Comparison of ENCODE assay signal across 1 cellular context in the genomic region with DNA sequence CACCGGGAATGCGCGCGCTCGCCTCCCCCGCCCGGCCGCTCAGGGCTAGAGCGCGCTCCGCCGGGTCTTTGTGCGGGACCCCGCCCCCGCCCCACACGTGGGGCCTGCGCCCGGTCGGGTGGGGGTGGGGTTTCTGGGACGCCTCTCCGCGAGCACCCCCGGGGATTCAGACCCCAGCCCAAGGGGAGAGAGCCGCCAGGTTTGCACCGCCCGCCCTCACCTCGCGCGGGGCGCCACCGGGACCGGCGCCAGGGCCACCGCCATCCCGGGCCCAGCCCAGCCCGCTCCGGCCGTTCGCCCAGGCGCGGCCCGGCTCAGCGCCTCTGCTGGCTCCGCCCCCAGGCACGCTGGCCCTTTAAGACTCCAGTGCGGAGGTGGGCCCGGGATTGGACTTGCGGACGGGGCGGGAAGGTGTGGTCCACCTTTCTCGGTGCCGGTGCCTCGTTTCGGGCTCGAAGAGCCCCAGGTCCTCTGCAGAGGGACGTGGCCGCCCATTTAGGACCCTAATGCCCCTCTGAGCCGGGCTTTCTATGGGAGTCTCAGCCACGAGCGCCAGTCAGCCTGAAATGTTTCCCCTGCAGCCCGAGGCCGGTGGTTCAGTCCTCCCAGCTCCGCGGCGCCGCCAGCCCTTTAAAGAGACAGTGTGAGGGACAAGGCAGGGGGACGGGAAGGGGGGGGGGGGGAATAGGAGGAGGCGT.
TF ChIP-seq lines count a peak whose summit lies in the region.

No MANE protein-coding gene starts in this region.

TF ChIP-seq in K562, 482 proteins besides CTCF, POLR2A, EP300 and RAD21 (continued from another document and continues in another):
- TF ChIP-seq, protein P1, sequence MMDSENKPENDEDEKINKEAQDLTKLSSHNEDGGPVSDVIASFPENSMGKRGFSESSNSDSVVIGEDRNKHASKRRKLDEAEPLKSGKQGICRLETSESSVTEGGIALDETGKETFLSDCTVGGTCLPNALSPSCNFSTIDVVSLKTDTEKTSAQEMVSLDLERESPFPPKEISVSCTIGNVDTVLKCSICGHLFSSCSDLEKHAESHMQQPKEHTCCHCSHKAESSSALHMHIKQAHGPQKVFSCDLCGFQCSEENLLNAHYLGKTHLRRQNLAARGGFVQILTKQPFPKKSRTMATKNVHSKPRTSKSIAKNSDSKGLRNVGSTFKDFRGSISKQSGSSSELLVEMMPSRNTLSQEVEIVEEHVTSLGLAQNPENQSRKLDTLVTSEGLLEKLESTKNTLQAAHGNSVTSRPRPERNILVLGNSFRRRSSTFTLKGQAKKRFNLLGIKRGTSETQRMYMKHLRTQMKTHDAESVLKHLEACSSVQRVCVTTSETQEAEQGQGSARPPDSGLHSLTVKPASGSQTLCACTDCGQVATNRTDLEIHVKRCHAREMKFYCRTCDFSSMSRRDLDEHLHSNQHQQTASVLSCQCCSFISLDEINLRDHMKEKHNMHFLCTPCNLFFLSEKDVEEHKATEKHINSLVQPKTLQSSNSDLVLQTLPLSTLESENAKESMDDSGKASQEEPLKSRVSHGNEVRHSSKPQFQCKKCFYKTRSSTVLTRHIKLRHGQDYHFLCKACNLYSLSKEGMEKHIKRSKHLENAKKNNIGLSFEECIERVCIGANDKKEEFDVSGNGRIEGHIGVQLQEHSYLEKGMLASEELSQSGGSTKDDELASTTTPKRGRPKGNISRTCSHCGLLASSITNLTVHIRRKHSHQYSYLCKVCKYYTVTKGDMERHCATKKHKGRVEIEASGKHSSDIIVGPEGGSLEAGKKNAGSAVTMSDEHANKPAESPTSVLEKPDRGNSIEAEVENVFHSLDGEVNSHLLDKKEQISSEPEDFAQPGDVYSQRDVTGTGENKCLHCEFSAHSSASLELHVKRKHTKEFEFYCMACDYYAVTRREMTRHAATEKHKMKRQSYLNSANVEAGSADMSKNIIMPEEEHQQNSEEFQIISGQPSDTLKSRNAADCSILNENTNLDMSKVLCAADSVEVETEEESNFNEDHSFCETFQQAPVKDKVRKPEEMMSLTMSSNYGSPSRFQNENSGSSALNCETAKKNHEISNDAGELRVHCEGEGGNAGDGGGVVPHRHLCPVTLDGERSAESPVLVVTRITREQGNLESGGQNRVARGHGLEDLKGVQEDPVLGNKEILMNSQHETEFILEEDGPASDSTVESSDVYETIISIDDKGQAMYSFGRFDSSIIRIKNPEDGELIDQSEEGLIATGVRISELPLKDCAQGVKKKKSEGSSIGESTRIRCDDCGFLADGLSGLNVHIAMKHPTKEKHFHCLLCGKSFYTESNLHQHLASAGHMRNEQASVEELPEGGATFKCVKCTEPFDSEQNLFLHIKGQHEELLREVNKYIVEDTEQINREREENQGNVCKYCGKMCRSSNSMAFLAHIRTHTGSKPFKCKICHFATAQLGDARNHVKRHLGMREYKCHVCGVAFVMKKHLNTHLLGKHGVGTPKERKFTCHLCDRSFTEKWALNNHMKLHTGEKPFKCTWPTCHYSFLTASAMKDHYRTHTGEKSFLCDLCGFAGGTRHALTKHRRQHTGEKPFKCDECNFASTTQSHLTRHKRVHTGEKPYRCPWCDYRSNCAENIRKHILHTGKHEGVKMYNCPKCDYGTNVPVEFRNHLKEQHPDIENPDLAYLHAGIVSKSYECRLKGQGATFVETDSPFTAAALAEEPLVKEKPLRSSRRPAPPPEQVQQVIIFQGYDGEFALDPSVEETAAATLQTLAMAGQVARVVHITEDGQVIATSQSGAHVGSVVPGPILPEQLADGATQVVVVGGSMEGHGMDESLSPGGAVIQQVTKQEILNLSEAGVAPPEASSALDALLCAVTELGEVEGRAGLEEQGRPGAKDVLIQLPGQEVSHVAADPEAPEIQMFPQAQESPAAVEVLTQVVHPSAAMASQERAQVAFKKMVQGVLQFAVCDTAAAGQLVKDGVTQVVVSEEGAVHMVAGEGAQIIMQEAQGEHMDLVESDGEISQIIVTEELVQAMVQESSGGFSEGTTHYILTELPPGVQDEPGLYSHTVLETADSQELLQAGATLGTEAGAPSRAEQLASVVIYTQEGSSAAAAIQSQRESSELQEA (IDR thresholded peaks at IDR 0.05; ENCODE audit: low read depth), result no peak
- TF ChIP-seq, protein P2, sequence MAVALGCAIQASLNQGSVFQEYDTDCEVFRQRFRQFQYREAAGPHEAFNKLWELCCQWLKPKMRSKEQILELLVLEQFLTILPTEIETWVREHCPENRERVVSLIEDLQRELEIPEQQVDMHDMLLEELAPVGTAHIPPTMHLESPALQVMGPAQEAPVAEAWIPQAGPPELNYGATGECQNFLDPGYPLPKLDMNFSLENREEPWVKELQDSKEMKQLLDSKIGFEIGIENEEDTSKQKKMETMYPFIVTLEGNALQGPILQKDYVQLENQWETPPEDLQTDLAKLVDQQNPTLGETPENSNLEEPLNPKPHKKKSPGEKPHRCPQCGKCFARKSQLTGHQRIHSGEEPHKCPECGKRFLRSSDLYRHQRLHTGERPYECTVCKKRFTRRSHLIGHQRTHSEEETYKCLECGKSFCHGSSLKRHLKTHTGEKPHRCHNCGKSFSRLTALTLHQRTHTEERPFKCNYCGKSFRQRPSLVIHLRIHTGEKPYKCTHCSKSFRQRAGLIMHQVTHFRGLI (CRISPR knock-in tag; IDR thresholded peaks at IDR 0.05), result no peak; the same call in 1 of the 2 replicates
- no peak for TF ChIP-seq CHCHD3 (CRISPR knock-in tag; IDR thresholded peaks at IDR 0.05)
- TF ChIP-seq ZKSCAN8 (CRISPR knock-in tag; IDR thresholded peaks at IDR 0.05), result no peak
- TF ChIP-seq, protein P3, sequence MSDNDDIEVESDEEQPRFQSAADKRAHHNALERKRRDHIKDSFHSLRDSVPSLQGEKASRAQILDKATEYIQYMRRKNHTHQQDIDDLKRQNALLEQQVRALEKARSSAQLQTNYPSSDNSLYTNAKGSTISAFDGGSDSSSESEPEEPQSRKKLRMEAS (CRISPR knock-in tag; IDR thresholded peaks at IDR 0.05), result peak; percentile 56; the same call in 1 of the 2 replicates
- TF ChIP-seq, protein P4, sequence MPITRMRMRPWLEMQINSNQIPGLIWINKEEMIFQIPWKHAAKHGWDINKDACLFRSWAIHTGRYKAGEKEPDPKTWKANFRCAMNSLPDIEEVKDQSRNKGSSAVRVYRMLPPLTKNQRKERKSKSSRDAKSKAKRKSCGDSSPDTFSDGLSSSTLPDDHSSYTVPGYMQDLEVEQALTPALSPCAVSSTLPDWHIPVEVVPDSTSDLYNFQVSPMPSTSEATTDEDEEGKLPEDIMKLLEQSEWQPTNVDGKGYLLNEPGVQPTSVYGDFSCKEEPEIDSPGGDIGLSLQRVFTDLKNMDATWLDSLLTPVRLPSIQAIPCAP (CRISPR knock-in tag; IDR thresholded peaks at IDR 0.05; ENCODE audit: borderline replicate concordance), result no peak
- TF ChIP-seq, protein P5, sequence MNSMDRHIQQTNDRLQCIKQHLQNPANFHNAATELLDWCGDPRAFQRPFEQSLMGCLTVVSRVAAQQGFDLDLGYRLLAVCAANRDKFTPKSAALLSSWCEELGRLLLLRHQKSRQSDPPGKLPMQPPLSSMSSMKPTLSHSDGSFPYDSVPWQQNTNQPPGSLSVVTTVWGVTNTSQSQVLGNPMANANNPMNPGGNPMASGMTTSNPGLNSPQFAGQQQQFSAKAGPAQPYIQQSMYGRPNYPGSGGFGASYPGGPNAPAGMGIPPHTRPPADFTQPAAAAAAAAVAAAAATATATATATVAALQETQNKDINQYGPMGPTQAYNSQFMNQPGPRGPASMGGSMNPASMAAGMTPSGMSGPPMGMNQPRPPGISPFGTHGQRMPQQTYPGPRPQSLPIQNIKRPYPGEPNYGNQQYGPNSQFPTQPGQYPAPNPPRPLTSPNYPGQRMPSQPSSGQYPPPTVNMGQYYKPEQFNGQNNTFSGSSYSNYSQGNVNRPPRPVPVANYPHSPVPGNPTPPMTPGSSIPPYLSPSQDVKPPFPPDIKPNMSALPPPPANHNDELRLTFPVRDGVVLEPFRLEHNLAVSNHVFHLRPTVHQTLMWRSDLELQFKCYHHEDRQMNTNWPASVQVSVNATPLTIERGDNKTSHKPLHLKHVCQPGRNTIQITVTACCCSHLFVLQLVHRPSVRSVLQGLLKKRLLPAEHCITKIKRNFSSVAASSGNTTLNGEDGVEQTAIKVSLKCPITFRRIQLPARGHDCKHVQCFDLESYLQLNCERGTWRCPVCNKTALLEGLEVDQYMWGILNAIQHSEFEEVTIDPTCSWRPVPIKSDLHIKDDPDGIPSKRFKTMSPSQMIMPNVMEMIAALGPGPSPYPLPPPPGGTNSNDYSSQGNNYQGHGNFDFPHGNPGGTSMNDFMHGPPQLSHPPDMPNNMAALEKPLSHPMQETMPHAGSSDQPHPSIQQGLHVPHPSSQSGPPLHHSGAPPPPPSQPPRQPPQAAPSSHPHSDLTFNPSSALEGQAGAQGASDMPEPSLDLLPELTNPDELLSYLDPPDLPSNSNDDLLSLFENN (IDR thresholded peaks at IDR 0.05; ENCODE audit: low read depth in 2 of 2, low read length in 2 of 2), result 0 out of 4 replicates have a peak, but pooled peaks of 1 of the 2 experiments have one; percentile 12
- TF ChIP-seq POLR2H (tag; IDR thresholded peaks at IDR 0.05; ENCODE audit: low read depth), result no peak
- TF ChIP-seq ZFX (CRISPR knock-in tag; IDR thresholded peaks at IDR 0.05), result peak; percentile 70
- no peak for TF ChIP-seq DIDO1 (tag; IDR thresholded peaks at IDR 0.05; ENCODE audit: low read depth)
- peak; percentile 100 for TF ChIP-seq FOXM1 (IDR thresholded peaks at IDR 0.05; ENCODE audit: low read depth)
- TF ChIP-seq FOXM1 (CRISPR knock-in tag; IDR thresholded peaks at IDR 0.05; ENCODE audit: low read depth), result no peak
- TF ChIP-seq ZNF24 (IDR thresholded peaks at IDR 0.05), result no peak
- TF ChIP-seq, protein P6, sequence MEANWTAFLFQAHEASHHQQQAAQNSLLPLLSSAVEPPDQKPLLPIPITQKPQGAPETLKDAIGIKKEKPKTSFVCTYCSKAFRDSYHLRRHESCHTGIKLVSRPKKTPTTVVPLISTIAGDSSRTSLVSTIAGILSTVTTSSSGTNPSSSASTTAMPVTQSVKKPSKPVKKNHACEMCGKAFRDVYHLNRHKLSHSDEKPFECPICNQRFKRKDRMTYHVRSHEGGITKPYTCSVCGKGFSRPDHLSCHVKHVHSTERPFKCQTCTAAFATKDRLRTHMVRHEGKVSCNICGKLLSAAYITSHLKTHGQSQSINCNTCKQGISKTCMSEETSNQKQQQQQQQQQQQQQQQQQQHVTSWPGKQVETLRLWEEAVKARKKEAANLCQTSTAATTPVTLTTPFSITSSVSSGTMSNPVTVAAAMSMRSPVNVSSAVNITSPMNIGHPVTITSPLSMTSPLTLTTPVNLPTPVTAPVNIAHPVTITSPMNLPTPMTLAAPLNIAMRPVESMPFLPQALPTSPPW (CRISPR knock-in tag; IDR thresholded peaks at IDR 0.05), result peak; percentile 95
- TF ChIP-seq, protein P7, sequence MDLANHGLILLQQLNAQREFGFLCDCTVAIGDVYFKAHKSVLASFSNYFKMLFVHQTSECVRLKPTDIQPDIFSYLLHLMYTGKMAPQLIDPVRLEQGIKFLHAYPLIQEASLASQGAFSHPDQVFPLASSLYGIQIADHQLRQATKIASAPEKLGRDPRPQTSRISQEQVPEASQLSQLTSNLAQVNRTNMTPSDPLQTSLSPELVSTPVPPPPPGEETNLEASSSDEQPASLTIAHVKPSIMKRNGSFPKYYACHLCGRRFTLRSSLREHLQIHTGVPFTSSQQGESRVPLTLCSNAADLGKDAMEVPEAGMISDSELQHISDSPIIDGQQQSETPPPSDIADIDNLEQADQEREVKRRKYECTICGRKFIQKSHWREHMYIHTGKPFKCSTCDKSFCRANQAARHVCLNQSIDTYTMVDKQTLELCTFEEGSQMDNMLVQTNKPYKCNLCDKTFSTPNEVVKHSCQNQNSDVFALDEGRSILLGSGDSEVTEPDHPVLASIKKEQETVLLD (IDR thresholded peaks at IDR 0.05), result no peak
- TF ChIP-seq, protein P8, sequence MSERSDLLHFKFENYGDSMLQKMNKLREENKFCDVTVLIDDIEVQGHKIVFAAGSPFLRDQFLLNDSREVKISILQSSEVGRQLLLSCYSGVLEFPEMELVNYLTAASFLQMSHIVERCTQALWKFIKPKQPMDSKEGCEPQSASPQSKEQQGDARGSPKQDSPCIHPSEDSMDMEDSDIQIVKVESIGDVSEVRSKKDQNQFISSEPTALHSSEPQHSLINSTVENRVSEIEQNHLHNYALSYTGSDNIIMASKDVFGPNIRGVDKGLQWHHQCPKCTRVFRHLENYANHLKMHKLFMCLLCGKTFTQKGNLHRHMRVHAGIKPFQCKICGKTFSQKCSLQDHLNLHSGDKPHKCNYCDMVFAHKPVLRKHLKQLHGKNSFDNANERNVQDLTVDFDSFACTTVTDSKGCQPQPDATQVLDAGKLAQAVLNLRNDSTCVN (CRISPR knock-in tag; IDR thresholded peaks at IDR 0.05), result no peak
- no peak for TF ChIP-seq ZZZ3 (IDR thresholded peaks at IDR 0.05)
- TF ChIP-seq ZNF316 (IDR thresholded peaks at IDR 0.05), result no peak
- TF ChIP-seq KLF10 (CRISPR knock-in tag; IDR thresholded peaks at IDR 0.05), result no peak
- TF ChIP-seq, protein P9, sequence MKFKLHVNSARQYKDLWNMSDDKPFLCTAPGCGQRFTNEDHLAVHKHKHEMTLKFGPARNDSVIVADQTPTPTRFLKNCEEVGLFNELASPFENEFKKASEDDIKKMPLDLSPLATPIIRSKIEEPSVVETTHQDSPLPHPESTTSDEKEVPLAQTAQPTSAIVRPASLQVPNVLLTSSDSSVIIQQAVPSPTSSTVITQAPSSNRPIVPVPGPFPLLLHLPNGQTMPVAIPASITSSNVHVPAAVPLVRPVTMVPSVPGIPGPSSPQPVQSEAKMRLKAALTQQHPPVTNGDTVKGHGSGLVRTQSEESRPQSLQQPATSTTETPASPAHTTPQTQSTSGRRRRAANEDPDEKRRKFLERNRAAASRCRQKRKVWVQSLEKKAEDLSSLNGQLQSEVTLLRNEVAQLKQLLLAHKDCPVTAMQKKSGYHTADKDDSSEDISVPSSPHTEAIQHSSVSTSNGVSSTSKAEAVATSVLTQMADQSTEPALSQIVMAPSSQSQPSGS (CRISPR knock-in tag; IDR thresholded peaks at IDR 0.05), result no peak
- TF ChIP-seq DPF2 (IDR thresholded peaks at IDR 0.05), result no peak
- TF ChIP-seq JUN (IDR thresholded peaks at IDR 0.05; ENCODE audit: borderline replicate concordance, low read depth, low read length), result no peak
- no peak for TF ChIP-seq JUN (CRISPR knock-in tag; IDR thresholded peaks at IDR 0.05; ENCODE audit: borderline replicate concordance)
- TF ChIP-seq ZNF77 (CRISPR knock-in tag; IDR thresholded peaks at IDR 0.05), result no peak
- TF ChIP-seq MCM7 (IDR thresholded peaks at IDR 0.05), result no peak
- TF ChIP-seq SRF (CRISPR knock-in tag; IDR thresholded peaks at IDR 0.05), result no peak
- no peak for TF ChIP-seq CBX5 (IDR thresholded peaks at IDR 0.05; ENCODE audit: borderline replicate concordance, low read depth)
- TF ChIP-seq TCF3 (CRISPR knock-in tag; IDR thresholded peaks at IDR 0.05), result no peak
